14 cellular contexts compared by ENCODE assay signal in genomic region chr14:104118006-104118844, GRCh38. TPM values are rescaled to one million over a fixed set of nuclear protein-coding genes. Genes with fewer than 3 reads are reported as not detected.
DNase-seq lines count a peak whose midpoint lies in the region; ATAC-seq, FAIRE-seq and TF ChIP-seq lines count a peak whose summit lies in the region.
"Had no signal": no experiment of that assay in that cellular context is flagged by ENCODE, and none has a peak within 500 bp of the region (broad histone marks: within the 10 kb centered on the region; RNA-seq: fewer than 3 reads in every experiment).

No MANE protein-coding gene starts in this region.

- peaks cover 2% of the 10 kb centered on the region for H3K4me1 Mint-ChIP-seq in activated naive CD4-positive, alpha-beta T cell treated with anti-CD3 and anti-CD28 coated beads, Interleukin-2, amount 10 ng/mL, durations not matched to agents 7 days and 5 days
- no peaks in the 10 kb centered on the region for H3K4me1 Mint-ChIP-seq in type B pancreatic cell (ENCODE audit: unreplicated experiment)

- TF ChIP-seq CTCF in bronchial epithelial cell (IDR thresholded peaks at IDR 0.05; ENCODE audit: insufficient read depth, low read length, severe bottlenecking) (no peak), type B pancreatic cell (conservative IDR thresholded peaks at IDR 0.05) (no peak), GM20000 (IDR thresholded peaks at IDR 0.05; ENCODE audit: extremely low read depth, missing control alignments) (no peak)

- DNase-seq in activated naive CD4-positive, alpha-beta T cell treated with anti-CD3 and anti-CD28 coated beads, Interleukin-2, amount 10 ng/mL, durations not matched to agents 7 days and 5 days, result peak; percentile 18
- DNase-seq in activated naive CD4-positive, alpha-beta T cell treated with anti-CD3 and anti-CD28 coated beads, Interleukin-2, amount 50 U/mL, for 16 hours, result no peak
- DNase-seq in bronchial epithelial cell (ENCODE audit: low read depth) (no peak), left colon (peak; percentile 36 to 45), type B pancreatic cell (ENCODE audit: extremely low spot score, unreplicated experiment) (no peak), SHP77 (lab: John Stamatoyannopoulos, UW) (no peak), pons (ENCODE audit: low spot score) (no peak), GM20000 (ENCODE audit: low spot score) (no peak)
- DNase-seq: DMS 273 treated with DMSO at 0.1 percent for 48 hours, GM23248, naive B cell had no signal

- ATAC-seq in left colon, result no peak
- ATAC-seq: activated naive CD4-positive, alpha-beta T cell treated with anti-CD3 and anti-CD28 coated beads, Interleukin-2, amount 50 U/mL, for 72 hours had no signal

- no peak for FAIRE-seq in bronchial epithelial cell (lab: Jason Lieb, UNC)

- no peaks in the 10 kb centered on the region for H3K9me3 Mint-ChIP-seq in activated naive CD4-positive, alpha-beta T cell treated with anti-CD3 and anti-CD28 coated beads, Interleukin-2, amount 10 ng/mL, durations not matched to agents 7 days and 5 days
- no peaks in the 10 kb centered on the region for H3K9me3 Mint-ChIP-seq in type B pancreatic cell
- H3K9me3 Mint-ChIP-seq: activated naive CD4-positive, alpha-beta T cell treated with anti-CD3 and anti-CD28 coated beads, Interleukin-2, amount 50 U/mL, for 72 hours; T-helper 1 cell treated with Interleukin-12 subunit alpha and Interleukin-12 subunit beta and Interleukin-4 antibody, amounts not matched to agents 30 μg/mL and 1 μg/mL, for 36 hours had no signal

- intact Hi-C loops in left colon (cut with DNase I, micrococcal nuclease), result no loop called here

- CTCF ChIA-PET in activated naive CD4-positive, alpha-beta T cell treated with anti-CD3 and anti-CD28 coated beads, Interleukin-2, amount 10 ng/mL, durations not matched to agents 7 days and 5 days (lab: Charles Lee), result no interaction called here

- H3K4me3 ChIP-seq in bronchial epithelial cell (ENCODE audit: low read depth, low read length), result peak overlapping the region; percentile 85
- H3K4me3 ChIP-seq: GM23248 had no signal

- H3K36me3 Mint-ChIP-seq in activated naive CD4-positive, alpha-beta T cell treated with anti-CD3 and anti-CD28 coated beads, Interleukin-2, amount 10 ng/mL, durations not matched to agents 7 days and 5 days, result no peaks in the 10 kb centered on the region
- no peaks in the 10 kb centered on the region for H3K36me3 Mint-ChIP-seq in type B pancreatic cell
- H3K36me3 Mint-ChIP-seq: activated naive CD4-positive, alpha-beta T cell treated with anti-CD3 and anti-CD28 coated beads, Interleukin-2, amount 50 U/mL, for 72 hours; naive B cell had no signal

- H3K36me3 ChIP-seq in bronchial epithelial cell (ENCODE audit: control insufficient read depth, insufficient read depth, low read length), result no peaks in the 10 kb centered on the region
- H3K36me3 ChIP-seq: tibial nerve had no signal

- no peak overlapping the region for H3K4me3 Mint-ChIP-seq in activated naive CD4-positive, alpha-beta T cell treated with anti-CD3 and anti-CD28 coated beads, Interleukin-2, amount 10 ng/mL, durations not matched to agents 7 days and 5 days
- H3K4me3 Mint-ChIP-seq in type B pancreatic cell, result peak overlapping the region; percentile 76
- H3K4me3 Mint-ChIP-seq: T-helper 1 cell treated with Interleukin-12 subunit alpha and Interleukin-12 subunit beta and Interleukin-4 antibody, amounts not matched to agents 30 μg/mL and 1 μg/mL, for 36 hours had no signal

- no peak overlapping the region for H3K27ac Mint-ChIP-seq in activated naive CD4-positive, alpha-beta T cell treated with anti-CD3 and anti-CD28 coated beads, Interleukin-2, amount 10 ng/mL, durations not matched to agents 7 days and 5 days
- peak overlapping the region; percentile 91 for H3K27ac Mint-ChIP-seq in type B pancreatic cell
- H3K27ac Mint-ChIP-seq: naive B cell; T-helper 1 cell treated with Interleukin-12 subunit alpha and Interleukin-12 subunit beta and Interleukin-4 antibody, amounts not matched to agents 30 μg/mL and 1 μg/mL, for 36 hours had no signal

- H3K27me3 ChIP-seq in bronchial epithelial cell (ENCODE audit: control insufficient read depth, insufficient read depth, low read length), result no peaks in the 10 kb centered on the region

- peaks cover 76% of the 10 kb centered on the region for H3K27me3 Mint-ChIP-seq in activated naive CD4-positive, alpha-beta T cell treated with anti-CD3 and anti-CD28 coated beads, Interleukin-2, amount 10 ng/mL, durations not matched to agents 7 days and 5 days
- peaks cover 72% of the 10 kb centered on the region for H3K27me3 Mint-ChIP-seq in type B pancreatic cell

RNA-seq across cellular contexts. Expression of gene KIF26A, which starts 20.2 kb away (rescaled TPM):
- total RNA-seq in bronchial epithelial cell (0.26 and 1.0 TPM in 2 replicates), left colon (1 to 10 TPM; 5.7 to 5.8 TPM), type B pancreatic cell (ENCODE audit: low replicate concordance) (12.9 and 23.4 TPM in 2 replicates)
- total RNA-seq: GM23248 had no signal

RNA-seq across cellular contexts. Expression of gene ASPG, which starts 32.7 kb away (rescaled TPM):
- total RNA-seq in bronchial epithelial cell, result 0.53 and 6.9 TPM in 2 replicates
- total RNA-seq in left colon, result 10 to 100 TPM in 1 of 2 donors, 1 to 10 TPM in 1; 9.4 to 60.8 TPM
- total RNA-seq in type B pancreatic cell (ENCODE audit: low replicate concordance), result 0.29 TPM in 1 of 2 replicates, not detected in the other
- total RNA-seq: activated naive CD4-positive, alpha-beta T cell treated with anti-CD3 and anti-CD28 coated beads, Interleukin-2, amount 50 U/mL, for 72 hours; GM23248 had no signal

Comparison
In these comparisons a context has a peak if more than half of its experiments do, and no peak if none do; other contexts are left out.
1. DNase-seq: peak in activated naive CD4-positive, alpha-beta T cell treated with anti-CD3 and anti-CD28 coated beads, Interleukin-2, amount 10 ng/mL, durations not matched to agents 7 days and 5 days (single experiment) and left colon (2 of 2); none in activated naive CD4-positive, alpha-beta T cell treated with anti-CD3 and anti-CD28 coated beads, Interleukin-2, amount 50 U/mL, for 16 hours (single experiment), bronchial epithelial cell (single experiment), type B pancreatic cell (single experiment), SHP77 (0 of 2), pons (single experiment) and GM20000 (single experiment).